In the genomic region with DNA sequence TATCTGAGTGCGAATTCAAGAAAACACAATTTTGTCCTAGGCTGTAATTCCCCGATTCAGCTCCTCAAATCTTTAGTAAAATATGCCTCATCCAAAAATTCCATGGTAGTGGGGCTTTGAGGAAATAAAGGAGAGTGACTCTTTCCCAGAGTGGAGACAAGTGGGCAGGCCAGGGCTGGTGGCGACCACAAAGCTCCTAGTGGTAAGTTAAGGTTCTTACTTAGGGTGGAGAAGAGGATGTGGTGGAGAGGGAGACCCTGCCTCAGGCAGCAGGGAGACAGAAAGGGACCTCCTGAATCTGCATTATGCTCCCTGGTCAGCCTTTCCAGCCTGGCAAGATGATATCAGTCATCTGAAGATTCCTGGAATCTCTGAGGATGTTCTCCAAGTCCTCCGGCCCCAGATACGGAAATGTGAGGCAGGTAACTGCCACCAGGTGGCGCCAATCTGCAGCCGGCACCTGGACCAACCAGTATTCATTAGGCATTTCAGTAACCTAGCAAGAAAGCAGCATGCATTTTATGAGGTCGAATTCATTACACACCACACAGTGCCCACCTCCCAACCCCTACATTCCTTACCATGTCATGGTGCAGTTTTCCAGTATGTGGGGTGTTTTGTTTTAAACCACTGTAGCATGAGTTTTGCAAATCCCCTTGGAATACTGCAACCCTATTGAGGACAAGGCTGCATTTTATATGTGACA, we compare ENCODE assay signal across 8 cellular contexts.
DNase-seq lines count a peak whose midpoint lies in the region; ATAC-seq and TF ChIP-seq lines count a peak whose summit lies in the region.

No MANE protein-coding gene starts in this region.

- no peak overlapping the region for H3K4me3 Mint-ChIP-seq in activated T-cell treated with anti-CD3 and anti-CD28 coated beads, Interleukin-2, amount 50 U/mL, for 72 hours

- WGBS in psoas muscle, 3 donors: 45 to 47% (median 47%) methylated on average over 8 of the region's 8 CpGs

- H3K9me3 Mint-ChIP-seq in activated T-cell treated with anti-CD3 and anti-CD28 coated beads, Interleukin-2, amount 50 U/mL, for 72 hours: no peaks in the 10 kb centered on the region

- no peaks in the 10 kb centered on the region for H3K36me3 Mint-ChIP-seq in activated T-cell treated with anti-CD3 and anti-CD28 coated beads, Interleukin-2, amount 50 U/mL, for 72 hours (ENCODE audit: insufficient read depth in 2 of 2)

- H3K36me3 ChIP-seq in psoas muscle (ENCODE audit: insufficient read depth in 1 of 2, low read depth in 1 of 2): no peaks in the 10 kb centered on the region

- no peak for TF ChIP-seq POLR2A in GM18505 (IDR thresholded peaks at IDR 0.05; ENCODE audit: borderline replicate concordance, extremely low read depth, insufficient read depth, insufficient read length)

- no peak overlapping the region for H3K4me3 ChIP-seq in psoas muscle

- peak; percentile 75 for TF ChIP-seq CTCF in psoas muscle (IDR thresholded peaks at IDR 0.05)

- no peak overlapping the region for H3K27ac Mint-ChIP-seq in activated T-cell treated with anti-CD3 and anti-CD28 coated beads, Interleukin-2, amount 50 U/mL, for 72 hours

- peak; percentile 74 for ATAC-seq in GM18505 (IDR thresholded peaks at IDR 0.05; ENCODE audit: unreplicated experiment)
- peak; percentile 77 for ATAC-seq in HG03432 (IDR thresholded peaks at IDR 0.05; ENCODE audit: unreplicated experiment)
- ATAC-seq in activated T-cell treated with anti-CD3 and anti-CD28 coated beads, Interleukin-2, amount 50 U/mL, for 72 hours (replicated peaks in 1 of 2): peak in 1 of 2 donors; percentile 53
- ATAC-seq in psoas muscle: peak; percentile 46 to 73 (median 64)

- H3K4me1 ChIP-seq in psoas muscle: no peaks in the 10 kb centered on the region

- no peak overlapping the region for H3K27ac ChIP-seq in psoas muscle

- no peaks in the 10 kb centered on the region for H3K4me1 Mint-ChIP-seq in activated T-cell treated with anti-CD3 and anti-CD28 coated beads, Interleukin-2, amount 50 U/mL, for 72 hours (ENCODE audit: low read depth)

- intact Hi-C loops in psoas muscle (cut with DNase I): loop anchor here (5.0 to 10.0 kb wide), 3 partner anchors 148 to 540 kb away; no protein-coding TSS in a partner anchor

- H3K27me3 ChIP-seq in psoas muscle (ENCODE audit: insufficient read depth in 3 of 3, low read length in 2 of 3): peaks cover 0 to 2% (median 0%) of the 10 kb centered on the region in 3 donors

- H3K9me3 ChIP-seq in psoas muscle: no peaks in the 10 kb centered on the region

- DNase-seq in AG08396 (ENCODE audit: low spot score) (peak; percentile 55), OCI-M1 (lab: John Stamatoyannopoulos, UW) (peak; percentile 59), globus pallidus (ENCODE audit: low spot score) (peak; percentile 13), psoas muscle (peak; percentile 32 to 67), NCI-H2196 (lab: John Stamatoyannopoulos, UW; ENCODE audit: unreplicated experiment) (no peak)
- peak; percentile 48 to 60 for DNase-seq in activated T-cell treated with anti-CD3 and anti-CD28 coated beads, Interleukin-2, amount 50 U/mL, for 72 hours

- no peaks in the 10 kb centered on the region for H3K27me3 Mint-ChIP-seq in activated T-cell treated with anti-CD3 and anti-CD28 coated beads, Interleukin-2, amount 50 U/mL, for 72 hours (ENCODE audit: low read depth)
